ENCODE assay signal across 1 cellular context in genomic region chr17:45319239-45319703, GRCh38.
TF ChIP-seq lines count a peak whose summit lies in the region.

No MANE protein-coding gene starts in this region.

TF ChIP-seq in GM23338, 12 proteins besides CTCF, POLR2A, EP300 and RAD21 (continued from another document):
- TF ChIP-seq ZNF462 (CRISPR knock-in tag; IDR thresholded peaks at IDR 0.05) (no peak), CREB1 (CRISPR knock-in tag; IDR thresholded peaks at IDR 0.05; ENCODE audit: low read depth) (no peak), POLR2AphosphoS5 (IDR thresholded peaks at IDR 0.05; ENCODE audit: low read depth) (no peak), NANOG (IDR thresholded peaks at IDR 0.05; ENCODE audit: borderline replicate concordance) (no peak), EZH2 (IDR thresholded peaks at IDR 0.05; ENCODE audit: low read depth, unreplicated experiment) (no peak), JUNB (IDR thresholded peaks at IDR 0.05; ENCODE audit: unreplicated experiment) (no peak), EZH2phosphoT487 (IDR thresholded peaks at IDR 0.05; ENCODE audit: unreplicated experiment) (no peak)
TF ChIP-seq in GM23338: peak in this region for 0.
